ENCODE assay signal across 9 cellular contexts in genomic region chr20:58839474-58839874, GRCh38. TPM values are rescaled to one million over a fixed set of nuclear protein-coding genes. Genes with fewer than 3 reads are reported as not detected.
DNase-seq lines count a peak whose midpoint lies in the region; ATAC-seq and TF ChIP-seq lines count a peak whose summit lies in the region.
"Had no signal": no experiment of that assay in that cellular context is flagged by ENCODE, and none has a peak within 500 bp of the region (broad histone marks: within the 10 kb centered on the region; RNA-seq: fewer than 3 reads in every experiment).

No MANE protein-coding gene starts in this region.

- H3K27me3 ChIP-seq in BJ (ENCODE audit: control insufficient read depth, insufficient read depth, low read length) (peaks cover 11% of the 10 kb centered on the region), ectodermal cell (ENCODE audit: control insufficient read depth, insufficient read depth, low read length, poor library complexity, severe bottlenecking) (peaks cover 49% of the 10 kb centered on the region)
- peaks cover 0 to 4% of the 10 kb centered on the region in 2 donors for H3K27me3 ChIP-seq in naive thymus-derived CD4-positive, alpha-beta T cell (ENCODE audit: control insufficient read depth in 2 of 2, insufficient read depth in 2 of 2, low read length in 2 of 2)

- peak; percentile 72 for ATAC-seq in naive thymus-derived CD4-positive, alpha-beta T cell
- ATAC-seq in HG02870 (IDR thresholded peaks at IDR 0.05; ENCODE audit: unreplicated experiment) (no peak), GM19035 (IDR thresholded peaks at IDR 0.05; ENCODE audit: unreplicated experiment) (no peak), HG03432 (IDR thresholded peaks at IDR 0.05; ENCODE audit: unreplicated experiment) (no peak)
- ATAC-seq: left colon had no signal

- H3K36me3 ChIP-seq in BJ (ENCODE audit: control insufficient read depth, insufficient read depth, low read length) (peaks cover 1% of the 10 kb centered on the region), ectodermal cell (ENCODE audit: control insufficient read depth, insufficient read depth, low read length) (peaks cover 7% of the 10 kb centered on the region)
- H3K36me3 ChIP-seq in naive thymus-derived CD4-positive, alpha-beta T cell (ENCODE audit: control insufficient read depth in 2 of 3, insufficient read depth in 3 of 3, low read length in 3 of 3), result no peaks in the 10 kb centered on the region

- POLR2A ChIA-PET in BJ (lab: Charles Lee), result no interaction called here
- POLR2A ChIA-PET in naive thymus-derived CD4-positive, alpha-beta T cell (lab: Charles Lee), result no interaction called here

- no peak overlapping the region for H3K27ac Mint-ChIP-seq in HFFc6
- H3K27ac Mint-ChIP-seq in naive thymus-derived CD4-positive, alpha-beta T cell, result no peak overlapping the region

- WGBS in ectodermal cell, 2 experiments, result 54 to 56% methylated on average over 27 of the region's 27 CpGs

- CTCF ChIA-PET in BJ (lab: Yijun Ruan, JAX), result interaction anchor here (0.6 to 3.8 kb wide), 7 partner anchors 15 to 602 kb away, joined by 3 to 16 read pairs (median 3); partner anchors contain the start of gene NPEPL1
- CTCF ChIA-PET in naive thymus-derived CD4-positive, alpha-beta T cell (lab: Charles Lee), result interaction anchor here (1.4 to 2.6 kb wide), 3 partner anchors 188 to 602 kb away, joined by 4 to 11 read pairs (median 7); partner anchors contain the start of gene STX16

- H3K4me1 Mint-ChIP-seq in HFFc6 (ENCODE audit: low read depth), result no peaks in the 10 kb centered on the region
- peaks cover 0 to 10% (median 0%) of the 10 kb centered on the region in 7 donors for H3K4me1 Mint-ChIP-seq in naive thymus-derived CD4-positive, alpha-beta T cell

- no peak overlapping the region for H3K27ac ChIP-seq in ectodermal cell (ENCODE audit: insufficient read depth, low read depth, low read length, poor library complexity, severe bottlenecking)
- no peak overlapping the region for H3K27ac ChIP-seq in naive thymus-derived CD4-positive, alpha-beta T cell (ENCODE audit: low read depth, low read length)

- DNase-seq in BJ (ENCODE audit: low read depth) (no peak), HFFc6 (peak; percentile 6)
- DNase-seq in activated CD4-positive, alpha-beta T cell treated with anti-CD3 and anti-CD28 coated beads for 1 hour, result peak; percentile 34
- peak in 8 of 9 donors; percentile 18 to 51 (median 38) for DNase-seq in naive thymus-derived CD4-positive, alpha-beta T cell

- intact Hi-C loops in naive thymus-derived CD4-positive, alpha-beta T cell (cut with micrococcal nuclease), result loop anchor here (1.0 to 5.0 kb wide), 2 partner anchors 192 to 602 kb away; no protein-coding TSS in a partner anchor

- H3K4me3 Mint-ChIP-seq in HFFc6, result peak overlapping the region; percentile 30
- H3K4me3 Mint-ChIP-seq in naive thymus-derived CD4-positive, alpha-beta T cell, result peak overlapping the region in 8 of 10 donors; percentile 14 to 70 (median 54)

- H3K4me3 ChIP-seq in BJ (ENCODE audit: low read depth, low read length) (no peak overlapping the region), ectodermal cell (ENCODE audit: insufficient read depth, low read depth, low read length) (peak overlapping the region; percentile 33)
- no peak overlapping the region for H3K4me3 ChIP-seq in naive thymus-derived CD4-positive, alpha-beta T cell (ENCODE audit: low read length)

- H3K27me3 Mint-ChIP-seq in HFFc6 (ENCODE audit: insufficient read depth), result peaks cover 31% of the 10 kb centered on the region
- peaks cover 33 to 84% (median 46%) of the 10 kb centered on the region in 5 donors for H3K27me3 Mint-ChIP-seq in naive thymus-derived CD4-positive, alpha-beta T cell

- TF ChIP-seq CTCF in BJ (IDR thresholded peaks at IDR 0.05; ENCODE audit: insufficient read depth, low read depth, low read length) (peak; percentile 51), HFFc6 (IDR thresholded peaks at IDR 0.05) (peak; percentile 59; the same call in 1 of the 2 replicates)

- peaks cover 10% of the 10 kb centered on the region; the same call in 1 of the 2 replicates for H3K36me3 Mint-ChIP-seq in HFFc6 (ENCODE audit: low read depth)
- H3K36me3 Mint-ChIP-seq in naive thymus-derived CD4-positive, alpha-beta T cell, result peaks cover 0 to 4% (median 3%) of the 10 kb centered on the region in 5 donors

- peaks cover 3% of the 10 kb centered on the region for H3K4me1 ChIP-seq in ectodermal cell (ENCODE audit: control insufficient read depth, insufficient read depth, low read length)
- H3K4me1 ChIP-seq in naive thymus-derived CD4-positive, alpha-beta T cell (ENCODE audit: control insufficient read depth in 2 of 2, insufficient read depth in 2 of 2, low read length in 2 of 2), result no peaks in the 10 kb centered on the region

- no peaks in the 10 kb centered on the region for H3K9me3 Mint-ChIP-seq in HFFc6
- no peaks in the 10 kb centered on the region for H3K9me3 Mint-ChIP-seq in naive thymus-derived CD4-positive, alpha-beta T cell

- H3K9me3 ChIP-seq in ectodermal cell (ENCODE audit: control insufficient read depth, low read length), result no peaks in the 10 kb centered on the region
- H3K9me3 ChIP-seq in naive thymus-derived CD4-positive, alpha-beta T cell (ENCODE audit: control insufficient read depth in 2 of 3, low read length in 3 of 3), result no peaks in the 10 kb centered on the region

RNA-seq across cellular contexts. Expression of gene GNAS-AS1, which starts 11.2 kb away (rescaled TPM):
- polyA plus RNA-seq in BJ (2011; rRNA removed), result 0.42 and 0.45 TPM in 2 replicates
- 0.15 and 0.57 TPM in 2 replicates for polyA minus RNA-seq in BJ (2011; rRNA and poly(A)+ RNA removed)
- 1 to 10 TPM; 1.0 to 1.5 (median 1.3) TPM for total RNA-seq in HFFc6 (2021; fragmentation: NEBNext Ultra II Directional; extraction: Animal tissue kit (Norgen Biotek cat#: 25700))
- polyA plus RNA-seq in ectodermal cell (2013, experiment 1 of 4), result 6.8 TPM
- 10.7 TPM for polyA plus RNA-seq in ectodermal cell (2013, experiment 2 of 4)
- 6.1 TPM for polyA plus RNA-seq in ectodermal cell (2013, experiment 3 of 4)
- polyA plus RNA-seq in ectodermal cell (2013, experiment 4 of 4), result 7.3 TPM
- 1 to 10 TPM in 3 of 5 experiments, under 1 TPM in 2; 0.13 to 2.0 (median 1.5) TPM for total RNA-seq in naive thymus-derived CD4-positive, alpha-beta T cell
- not detected for polyA plus RNA-seq in naive thymus-derived CD4-positive, alpha-beta T cell

RNA-seq across cellular contexts. Expression of gene GNAS, which starts 13.0 kb away (rescaled TPM):
- 1,063 and 1,537 TPM in 2 replicates for polyA plus RNA-seq in BJ (2011; rRNA removed)
- polyA minus RNA-seq in BJ (2011; rRNA and poly(A)+ RNA removed), result 1,584 and 1,724 TPM in 2 replicates
- total RNA-seq in HFFc6 (2021; fragmentation: NEBNext Ultra II Directional; extraction: Animal tissue kit (Norgen Biotek cat#: 25700)), result 1,000 to 10,000 TPM in 2 of 6 experiments, 100 to 1,000 TPM in 4; 820 to 1,032 (median 914) TPM
- 1,487 TPM for polyA plus RNA-seq in ectodermal cell (2013, experiment 1 of 4)
- 1,411 TPM for polyA plus RNA-seq in ectodermal cell (2013, experiment 2 of 4)
- 1,350 TPM for polyA plus RNA-seq in ectodermal cell (2013, experiment 3 of 4)
- polyA plus RNA-seq in ectodermal cell (2013, experiment 4 of 4), result 1,464 TPM
- total RNA-seq in naive thymus-derived CD4-positive, alpha-beta T cell, result 100 to 1,000 TPM; 694 to 907 (median 775) TPM
- polyA plus RNA-seq in naive thymus-derived CD4-positive, alpha-beta T cell, result 100 to 1,000 TPM; 147 to 221 TPM
